ENCODE assay signal across 4 cellular contexts in the genomic region with DNA sequence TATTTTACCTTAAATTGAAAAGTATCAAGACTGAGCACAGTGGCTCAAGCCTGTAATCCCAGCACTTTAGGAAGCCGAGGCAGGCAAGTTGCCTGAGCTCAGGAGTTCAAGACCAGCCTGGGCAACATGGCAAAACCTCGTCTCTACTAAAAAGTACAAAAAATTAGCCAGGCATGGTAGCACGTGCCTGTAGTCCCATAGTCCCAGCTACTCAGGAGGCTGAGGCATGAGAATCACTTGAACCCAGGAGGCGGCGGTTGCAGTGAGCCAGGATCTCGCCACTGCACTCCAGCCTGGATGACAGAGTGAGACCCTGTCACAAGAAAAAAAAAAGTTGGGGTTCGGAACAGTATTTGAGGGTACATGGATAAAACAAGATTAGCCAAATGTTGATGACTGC. TPM values are rescaled to one million over a fixed set of nuclear protein-coding genes. Genes with fewer than 3 reads are reported as not detected.
"Had no signal": no experiment of that assay in that cellular context is flagged by ENCODE, and none has a peak within 500 bp of the region (broad histone marks: within the 10 kb centered on the region; RNA-seq: fewer than 3 reads in every experiment).

No MANE protein-coding gene starts in this region.

RNA-seq across cellular contexts. Expression of a gene that starts 24.8 kb away (rescaled TPM):
- total RNA-seq: fibroblast of villous mesenchyme, renal cortical epithelial cell, right lobe of liver had no signal
- polyA plus RNA-seq: hepatocyte had no signal
